Comparison of ENCODE assay signal across 21 cellular contexts in the genomic region with DNA sequence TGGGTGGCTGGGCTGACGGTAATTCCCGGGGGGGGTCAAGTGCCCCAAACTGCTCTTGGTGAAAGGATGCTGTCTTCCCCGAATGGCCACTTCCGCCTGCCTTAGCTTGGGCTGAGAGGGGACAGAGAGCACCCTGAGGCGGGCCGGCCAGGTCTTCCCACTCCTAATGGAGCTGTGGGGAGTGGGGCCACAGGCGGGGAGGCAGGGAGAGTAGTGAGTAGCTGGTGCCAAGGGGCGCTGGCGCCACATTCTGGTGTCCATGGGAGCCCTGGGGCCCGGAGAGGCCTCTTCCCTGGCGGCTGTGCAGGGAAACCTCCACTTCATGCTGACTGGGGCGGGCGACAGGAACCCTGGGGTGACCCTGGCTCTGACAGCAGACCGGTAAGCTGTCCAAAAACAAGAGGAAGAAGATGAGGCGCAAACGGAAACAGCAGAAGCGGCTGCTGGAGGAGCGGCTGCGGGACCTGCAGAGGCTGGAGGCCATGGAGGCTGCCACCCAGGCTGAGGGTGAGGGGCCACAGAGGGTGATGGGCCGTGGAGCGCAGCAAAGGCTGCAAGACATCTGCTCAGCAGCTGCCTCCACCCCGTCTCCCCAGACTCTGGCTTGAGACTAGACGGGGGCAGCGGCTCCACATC. TPM values are rescaled to one million over a fixed set of nuclear protein-coding genes. Genes with fewer than 3 reads are reported as not detected.
A peak's percentile ranks its signal among the peaks of the same experiment; 100 is the strongest.
DNase-seq lines count a peak whose midpoint lies in the region; ATAC-seq, FAIRE-seq and TF ChIP-seq lines count a peak whose summit lies in the region.
"Had no signal": no experiment of that assay in that cellular context is flagged by ENCODE, and none has a peak within 500 bp of the region (broad histone marks: within the 10 kb centered on the region; RNA-seq: fewer than 3 reads in every experiment).

No MANE protein-coding gene starts in this region.

- no peak overlapping the region for H2AFZ ChIP-seq in K562 (ENCODE audit: low read depth, low read length)
- H2AFZ ChIP-seq: GM23248 had no signal

- no peaks in the 10 kb centered on the region for H3K79me2 ChIP-seq in K562 (ENCODE audit: control insufficient read depth, insufficient read depth, low read length)

- H3K4me2 ChIP-seq in BLaER1 (0 out of 2 replicates have a peak overlapping the region, but pooled peaks have one; percentile 12), K562 (ENCODE audit: insufficient read depth, low read length) (no peak overlapping the region)

- no peak for TF ChIP-seq RAD21 in K562 (CRISPR knock-in tag; conservative IDR thresholded peaks at IDR 0.05 in 1 of 2, IDR thresholded peaks at IDR 0.05 in 1 of 2)

- no peak for TF ChIP-seq EP300 in K562 (IDR thresholded peaks at IDR 0.05; ENCODE audit: low read length)

- H3K27me3 Mint-ChIP-seq in stimulated activated naive B cell treated with anti-CD40 and anti-IgM and Interleukin-4, amounts not matched to agents 10 μg/mL and 1 μg/mL and 100 μg/mL, for 72 hours = peaks cover 9 to 10% of the 10 kb centered on the region in 2 donors

- DNase-seq in K562 (ENCODE audit: extremely low read depth in 1 of 4, low spot score in 3 of 4) (no peak), cerebellar cortex (ENCODE audit: low spot score) (no peak)
- DNase-seq in stimulated activated naive B cell treated with anti-CD40 and anti-IgM and Interleukin-4, amounts not matched to agents 10 μg/mL and 1 μg/mL and 100 μg/mL, for 72 hours = no peak
- no peak for DNase-seq in activated CD4-positive, alpha-beta T cell treated with anti-CD3 and anti-CD28 coated beads for 1 hour
- DNase-seq: CD4-positive, alpha-beta T cell; CD8-positive, alpha-beta memory T cell; DMS 273 treated with DMSO at 0.1 percent for 48 hours; DMS79; EL; GDM1; GM23248; H7; HCEC 1CT had no signal

- TF ChIP-seq POLR2A in K562 (conservative IDR thresholded peaks at IDR 0.05) = no peak

- 97% methylated on average over 15 of the region's 24 CpGs for WGBS in K562 (ENCODE audit: insufficient coverage, low coverage, missing lambda C conversion rate)

- in situ Hi-C loops in K562 (cut with MboI) = no loop called here

- H3K9ac ChIP-seq in BLaER1 (no peak overlapping the region), K562 (ENCODE audit: insufficient read depth in 1 of 2, low read depth in 2 of 2, low read length in 2 of 2) (no peak overlapping the region)
- H3K9ac ChIP-seq: GM23248 had no signal

- peaks cover 28% of the 10 kb centered on the region; the same call in 1 of the 2 replicates for H4K20me1 ChIP-seq in BLaER1
- no peaks in the 10 kb centered on the region for H4K20me1 ChIP-seq in K562 (replicated peaks; ENCODE audit: control insufficient read depth, insufficient read depth, low read length)

- POLR2A ChIA-PET in HEK293 (lab: Yijun Ruan, JAX) = interaction anchor here (0.5 to 1.5 kb wide), 2 partner anchors 21 to 146 kb away, joined by 3 read pairs; no protein-coding TSS in a partner anchor
- POLR2A ChIA-PET in K562 (lab: Yijun Ruan, JAX) = interaction anchor here (1.3 kb wide), 1 partner anchor 11 kb away, joined by 3 read pairs; a partner anchor contains a TSS

- no TSS peak for BruUV-seq in K562 (replicated peaks; lab: Mats Ljungman, UMichigan)

- H3K4me1 Mint-ChIP-seq in stimulated activated naive B cell treated with anti-CD40 and anti-IgM and Interleukin-4, amounts not matched to agents 10 μg/mL and 1 μg/mL and 100 μg/mL, for 72 hours = peaks cover 4 to 11% of the 10 kb centered on the region in 2 donors

- peaks cover 3% of the 10 kb centered on the region for H3K9me1 ChIP-seq in K562 (ENCODE audit: control insufficient read depth, insufficient read depth, low read length)

- H3K4me3 ChIP-seq in BLaER1 = no peak overlapping the region
- no peak overlapping the region for H3K4me3 ChIP-seq in HEK293 (ENCODE audit: low read depth, low read length)
- no peak overlapping the region for H3K4me3 ChIP-seq in K562
- H3K4me3 ChIP-seq: GM12878, GM23248 had no signal

- H3K9me3 ChIP-seq in BLaER1 = peaks cover 20% of the 10 kb centered on the region
- H3K9me3 ChIP-seq in HEK293 (ENCODE audit: control insufficient read depth, insufficient read depth, low read depth, low read length) = no peaks in the 10 kb centered on the region
- H3K9me3 ChIP-seq in K562 (replicated peaks; ENCODE audit: control insufficient read depth, insufficient read depth, low read depth, low read length) = no peaks in the 10 kb centered on the region

- H3K27me3 ChIP-seq in BLaER1 (peaks cover 14% of the 10 kb centered on the region; the same call in 1 of the 2 replicates), K562 (ENCODE audit: control insufficient read depth in 2 of 2, insufficient read depth in 2 of 2, low read length in 2 of 2) (no peaks in the 10 kb centered on the region)

- H3K36me3 ChIP-seq in BLaER1 (peaks cover 53% of the 10 kb centered on the region), HEK293 (ENCODE audit: control insufficient read depth in 2 of 2, insufficient read depth in 1 of 2, low read length in 2 of 2) (peaks cover 0 to 38% of the 10 kb centered on the region in 2 experiments; a peak in 1 of 3 replicates), K562 (ENCODE audit: control insufficient read depth, insufficient read depth, low read length) (peaks cover 41% of the 10 kb centered on the region; the same call in 2 of the 3 replicates)

- no peak for ATAC-seq in K562
- no peak for ATAC-seq in stimulated activated naive B cell treated with anti-CD40 and anti-IgM and Interleukin-4, amounts not matched to agents 10 μg/mL and 1 μg/mL and 100 μg/mL, for 72 hours (replicated peaks)
- ATAC-seq: GM12878 had no signal

- FAIRE-seq in K562 (lab: Jason Lieb, UNC) = no peak
- FAIRE-seq: D721Med, GM12878, GM19239, H1 had no signal

- H3K9me3 Mint-ChIP-seq in stimulated activated naive B cell treated with anti-CD40 and anti-IgM and Interleukin-4, amounts not matched to agents 10 μg/mL and 1 μg/mL and 100 μg/mL, for 72 hours = no peaks in the 10 kb centered on the region
- H3K9me3 Mint-ChIP-seq: CD4-positive, alpha-beta T cell; CD8-positive, alpha-beta memory T cell had no signal

- CTCF ChIA-PET in HEK293 (lab: Yijun Ruan, JAX) (interaction anchor here (2.0 kb wide), 1 partner anchor 20 kb away, joined by 10 read pairs; a partner anchor contains a TSS), K562 (lab: Yijun Ruan, JAX; ENCODE audit: low intra/inter-chr PET ratio) (no interaction called here)

- peaks cover 8 to 17% of the 10 kb centered on the region in 2 donors for H3K36me3 Mint-ChIP-seq in stimulated activated naive B cell treated with anti-CD40 and anti-IgM and Interleukin-4, amounts not matched to agents 10 μg/mL and 1 μg/mL and 100 μg/mL, for 72 hours

- TF ChIP-seq CTCF in HEK293 (tag by site-specific recombination; IDR thresholded peaks at IDR 0.05) (no peak), K562 (IDR thresholded peaks at IDR 0.05 in 2 of 3, conservative IDR thresholded peaks at IDR 0.05 in 1 of 3; ENCODE audit: insufficient read depth in 2 of 3, low read depth in 1 of 3, low read length in 3 of 3) (no peak)

- intact Hi-C loops in K562 (cut with micrococcal nuclease) = no loop called here

- no peak overlapping the region for H3K27ac ChIP-seq in BLaER1
- H3K27ac ChIP-seq in HEK293 (ENCODE audit: extremely low read depth, low read depth, low read length) = no peak overlapping the region
- H3K27ac ChIP-seq in K562 (ENCODE audit: extremely low read depth, low read depth, low read length) = no peak overlapping the region
- H3K27ac ChIP-seq: C4-2B, GM23248 had no signal

- H3K4me1 ChIP-seq in BLaER1 (peaks cover 60% of the 10 kb centered on the region), HEK293 (ENCODE audit: control insufficient read depth, insufficient read depth, low read length) (no peaks in the 10 kb centered on the region), K562 (replicated peaks in 1 of 2; ENCODE audit: control insufficient read depth in 2 of 2, insufficient read depth in 2 of 2, low read length in 2 of 2) (peaks cover 0 to 57% of the 10 kb centered on the region in 2 experiments; a peak in 2 of 5 replicates)

- H3K4me3 Mint-ChIP-seq in stimulated activated naive B cell treated with anti-CD40 and anti-IgM and Interleukin-4, amounts not matched to agents 10 μg/mL and 1 μg/mL and 100 μg/mL, for 72 hours = no peak overlapping the region
- H3K4me3 Mint-ChIP-seq: CD4-positive, alpha-beta T cell; CD8-positive, alpha-beta memory T cell had no signal

- H3K27ac Mint-ChIP-seq in stimulated activated naive B cell treated with anti-CD40 and anti-IgM and Interleukin-4, amounts not matched to agents 10 μg/mL and 1 μg/mL and 100 μg/mL, for 72 hours = peak overlapping the region; percentile 76
- H3K27ac Mint-ChIP-seq: CD4-positive, alpha-beta T cell had no signal

RNA-seq across cellular contexts. Expression of a gene that starts 2.7 kb away (rescaled TPM):
- 0.42 TPM in 1 of 2 replicates, not detected in the other for total RNA-seq in K562 (2011; cell fraction: chromatin; rRNA removed; ENCODE audit: low replicate concordance)
- total RNA-seq in K562 (2011; cell fraction: nucleolus; rRNA removed) = 0.17 and 0.39 TPM in 2 replicates
- total RNA-seq in K562 (2011; cell fraction: nucleoplasm; rRNA removed) = 0.07 TPM in 1 of 2 replicates, not detected in the other
- 0.09 TPM in 1 of 2 replicates, not detected in the other for total RNA-seq in K562 (2014; rRNA removed)
- not detected in 2 replicates for total RNA-seq in K562 (2014; rRNA removed; fragmentation: Illumina TruSeq; extraction: Trizol)
- not detected in 2 replicates for total RNA-seq in K562 (2015; rRNA removed; fragmentation: Illumina TruSeq; extraction: Trizol)
- total RNA-seq in K562 (2021) = 0.04 TPM in 1 of 2 replicates, not detected in the other
- polyA plus RNA-seq in K562 (2011; rRNA removed) = 0.01 and 0.12 TPM in 2 replicates
- polyA plus RNA-seq in K562 (2011; cell fraction: cytosol; rRNA removed) = 0.03 and 0.15 TPM in 2 replicates
- 0.07 and 0.27 TPM in 2 replicates for polyA plus RNA-seq in K562 (2011; cell fraction: nucleus; rRNA removed)
- polyA plus RNA-seq in K562 (2012) = 0.84 and 1.1 TPM in 2 replicates
- 0.03 TPM in 1 of 2 replicates, not detected in the other for polyA plus RNA-seq in K562 (2014; fragmentation: Illumina TruSeq; extraction: Trizol)
- under 1 TPM; 0.04 to 0.06 TPM for polyA plus RNA-seq in K562 (2014; fragmentation: Nextera tagmentation; extraction: Ambion mirVana)
- polyA plus RNA-seq in K562 (2014; rRNA removed) = 0.03 and 0.07 TPM in 2 replicates
- not detected in 2 replicates for polyA minus RNA-seq in K562 (2011; rRNA and poly(A)+ RNA removed)
- polyA minus RNA-seq in K562 (2011; cell fraction: cytosol; rRNA and poly(A)+ RNA removed) = not detected in 2 replicates
- 0.11 and 0.13 TPM in 2 replicates for polyA minus RNA-seq in K562 (2011; cell fraction: nucleus; rRNA and poly(A)+ RNA removed)
- total RNA-seq: A673; CD4-positive, alpha-beta T cell; CD8-positive, alpha-beta memory T cell; GM12878; H1; H7 had no signal
- polyA plus RNA-seq: CD8-positive, alpha-beta memory T cell; H1 had no signal

RNA-seq across cellular contexts. Expression of a gene that starts 10.7 kb away (rescaled TPM):
- total RNA-seq in K562 (2011; cell fraction: chromatin; rRNA removed; ENCODE audit: low replicate concordance) = 85.9 and 295 TPM in 2 replicates
- 142 and 145 TPM in 2 replicates for total RNA-seq in K562 (2011; cell fraction: nucleolus; rRNA removed)
- total RNA-seq in K562 (2011; cell fraction: nucleoplasm; rRNA removed) = 98.2 and 107 TPM in 2 replicates
- total RNA-seq in K562 (2014; rRNA removed) (62.4 and 70.5 TPM in 2 replicates), K562 (2014; rRNA removed; fragmentation: Illumina TruSeq; extraction: Trizol) (16.3 and 30.6 TPM in 2 replicates), K562 (2015; rRNA removed; fragmentation: Illumina TruSeq; extraction: Trizol) (34.1 and 39.2 TPM in 2 replicates), K562 (2021) (64.0 and 67.1 TPM in 2 replicates)
- polyA plus RNA-seq in K562 (2011; rRNA removed) (37.9 and 74.6 TPM in 2 replicates), K562 (2014; fragmentation: Illumina TruSeq; extraction: Trizol) (72.5 and 80.1 TPM in 2 replicates), K562 (2014; fragmentation: Nextera tagmentation; extraction: Ambion mirVana) (10 to 100 TPM; 24.3 to 36.4 TPM), K562 (2014; rRNA removed) (63.2 and 69.3 TPM in 2 replicates)
- polyA plus RNA-seq in K562 (2011; cell fraction: cytosol; rRNA removed) = 81.4 and 108 TPM in 2 replicates
- polyA plus RNA-seq in K562 (2011; cell fraction: nucleus; rRNA removed) = 174 and 207 TPM in 2 replicates
- polyA plus RNA-seq in K562 (2012) = 78.2 and 88.3 TPM in 2 replicates
- polyA minus RNA-seq in K562 (2011; rRNA and poly(A)+ RNA removed) = 72.5 and 76.8 TPM in 2 replicates
- polyA minus RNA-seq in K562 (2011; cell fraction: cytosol; rRNA and poly(A)+ RNA removed) = 47.7 and 58.4 TPM in 2 replicates
- polyA minus RNA-seq in K562 (2011; cell fraction: nucleus; rRNA and poly(A)+ RNA removed) = 49.9 and 58.3 TPM in 2 replicates

RNA-seq across cellular contexts. Expression of a gene that starts 11.0 kb away (rescaled TPM):
- 87.7 and 259 TPM in 2 replicates for total RNA-seq in K562 (2011; cell fraction: chromatin; rRNA removed; ENCODE audit: low replicate concordance)
- total RNA-seq in K562 (2011; cell fraction: nucleolus; rRNA removed) = 611 and 654 TPM in 2 replicates
- 313 and 394 TPM in 2 replicates for total RNA-seq in K562 (2011; cell fraction: nucleoplasm; rRNA removed)
- 222 and 275 TPM in 2 replicates for total RNA-seq in K562 (2014; rRNA removed)
- 120 and 146 TPM in 2 replicates for total RNA-seq in K562 (2014; rRNA removed; fragmentation: Illumina TruSeq; extraction: Trizol)
- 299 and 311 TPM in 2 replicates for total RNA-seq in K562 (2015; rRNA removed; fragmentation: Illumina TruSeq; extraction: Trizol)
- total RNA-seq in K562 (2021) = 272 and 275 TPM in 2 replicates
- 255 and 290 TPM in 2 replicates for polyA plus RNA-seq in K562 (2011; rRNA removed)
- polyA plus RNA-seq in K562 (2011; cell fraction: cytosol; rRNA removed) = 616 and 1,308 TPM in 2 replicates
- 189 and 214 TPM in 2 replicates for polyA plus RNA-seq in K562 (2011; cell fraction: nucleus; rRNA removed)
- 287 and 544 TPM in 2 replicates for polyA plus RNA-seq in K562 (2012)
- polyA plus RNA-seq in K562 (2014; fragmentation: Illumina TruSeq; extraction: Trizol) = 196 and 294 TPM in 2 replicates
- 100 to 1,000 TPM; 469 to 492 TPM for polyA plus RNA-seq in K562 (2014; fragmentation: Nextera tagmentation; extraction: Ambion mirVana)
- polyA plus RNA-seq in K562 (2014; rRNA removed) = 344 and 405 TPM in 2 replicates
- 132 and 170 TPM in 2 replicates for polyA minus RNA-seq in K562 (2011; rRNA and poly(A)+ RNA removed)
- 261 and 339 TPM in 2 replicates for polyA minus RNA-seq in K562 (2011; cell fraction: cytosol; rRNA and poly(A)+ RNA removed)
- polyA minus RNA-seq in K562 (2011; cell fraction: nucleus; rRNA and poly(A)+ RNA removed) = 48.7 and 66.4 TPM in 2 replicates

RNA-seq across cellular contexts. Expression of a gene that starts 19.4 kb away (rescaled TPM):
- 2.4 and 18.7 TPM in 2 replicates for total RNA-seq in K562 (2011; cell fraction: chromatin; rRNA removed; ENCODE audit: low replicate concordance)
- 5.5 and 11.0 TPM in 2 replicates for total RNA-seq in K562 (2011; cell fraction: nucleolus; rRNA removed)
- total RNA-seq in K562 (2011; cell fraction: nucleoplasm; rRNA removed) = 3.1 and 3.7 TPM in 2 replicates
- total RNA-seq in K562 (2014; rRNA removed) (1.6 and 2.0 TPM in 2 replicates), K562 (2014; rRNA removed; fragmentation: Illumina TruSeq; extraction: Trizol) (0.22 TPM in 1 of 2 replicates, not detected in the other), K562 (2015; rRNA removed; fragmentation: Illumina TruSeq; extraction: Trizol) (0.25 and 0.72 TPM in 2 replicates), K562 (2021) (1.6 TPM in 2 replicates)
- polyA plus RNA-seq in K562 (2011; rRNA removed) (1.5 and 2.4 TPM in 2 replicates), K562 (2014; fragmentation: Illumina TruSeq; extraction: Trizol) (0.40 and 0.50 TPM in 2 replicates), K562 (2014; fragmentation: Nextera tagmentation; extraction: Ambion mirVana) (not detected), K562 (2014; rRNA removed) (1.4 and 1.6 TPM in 2 replicates)
- 0.63 and 1.1 TPM in 2 replicates for polyA plus RNA-seq in K562 (2011; cell fraction: cytosol; rRNA removed)
- polyA plus RNA-seq in K562 (2011; cell fraction: nucleus; rRNA removed) = 12.2 and 14.5 TPM in 2 replicates
- 0.94 and 1.7 TPM in 2 replicates for polyA plus RNA-seq in K562 (2012)
- 0.81 and 1.2 TPM in 2 replicates for polyA minus RNA-seq in K562 (2011; rRNA and poly(A)+ RNA removed)
- polyA minus RNA-seq in K562 (2011; cell fraction: cytosol; rRNA and poly(A)+ RNA removed) = 1.2 and 2.0 TPM in 2 replicates
- polyA minus RNA-seq in K562 (2011; cell fraction: nucleus; rRNA and poly(A)+ RNA removed) = 4.0 and 4.3 TPM in 2 replicates
- total RNA-seq: A673; CD4-positive, alpha-beta T cell; H7 had no signal
- polyA plus RNA-seq: CD8-positive, alpha-beta memory T cell had no signal

RNA-seq across cellular contexts. Expression of a gene that starts 46.8 kb away (rescaled TPM):
- 0.46 TPM in 1 of 2 replicates, not detected in the other for total RNA-seq in K562 (2011; cell fraction: chromatin; rRNA removed; ENCODE audit: low replicate concordance)
- 0.13 and 0.33 TPM in 2 replicates for total RNA-seq in K562 (2011; cell fraction: nucleolus; rRNA removed)
- not detected in 2 replicates for total RNA-seq in K562 (2011; cell fraction: nucleoplasm; rRNA removed)
- total RNA-seq in K562 (2014; rRNA removed) (0.05 TPM in 1 of 2 replicates, not detected in the other), K562 (2014; rRNA removed; fragmentation: Illumina TruSeq; extraction: Trizol) (not detected in 2 replicates), K562 (2015; rRNA removed; fragmentation: Illumina TruSeq; extraction: Trizol) (not detected in 2 replicates), K562 (2021) (0.38 TPM in 1 of 2 replicates, not detected in the other)
- polyA plus RNA-seq in K562 (2011; rRNA removed) (0.07 and 0.18 TPM in 2 replicates), K562 (2014; fragmentation: Illumina TruSeq; extraction: Trizol) (not detected in 2 replicates), K562 (2014; fragmentation: Nextera tagmentation; extraction: Ambion mirVana) (not detected), K562 (2014; rRNA removed) (0.08 TPM in 1 of 2 replicates, not detected in the other)
- polyA plus RNA-seq in K562 (2011; cell fraction: cytosol; rRNA removed) = 0.06 and 0.13 TPM in 2 replicates
- 1.1 and 1.4 TPM in 2 replicates for polyA plus RNA-seq in K562 (2011; cell fraction: nucleus; rRNA removed)
- 0.07 TPM in 1 of 2 replicates, not detected in the other for polyA plus RNA-seq in K562 (2012)
- polyA minus RNA-seq in K562 (2011; rRNA and poly(A)+ RNA removed) = not detected in 2 replicates
- polyA minus RNA-seq in K562 (2011; cell fraction: cytosol; rRNA and poly(A)+ RNA removed) = not detected in 2 replicates
- 0.33 TPM in 1 of 2 replicates, not detected in the other for polyA minus RNA-seq in K562 (2011; cell fraction: nucleus; rRNA and poly(A)+ RNA removed)
- total RNA-seq: GM23248 had no signal
- polyA plus RNA-seq: GM23248 had no signal
